Comparison of ENCODE assay signal across 26 cellular contexts in genomic region chr2:112491946-112492345, GRCh38.
"Had no signal": no experiment of that assay in that cellular context is flagged by ENCODE, and none has a peak within 500 bp of the region (broad histone marks: within the 10 kb centered on the region; RNA-seq: fewer than 3 reads in every experiment).

No MANE protein-coding gene starts in this region.

- H3K4me3 Mint-ChIP-seq: activated CD4-positive, alpha-beta memory T cell treated with anti-CD3 and anti-CD28 coated beads for 36 hours; activated CD4-positive, alpha-beta T cell treated with anti-CD3 and anti-CD28 coated beads, Interleukin-2, amount 10 ng/mL, durations not matched to agents 24 days and 14 days; activated naive CD4-positive, alpha-beta T cell treated with anti-CD3 and anti-CD28 coated beads, Interleukin-2, amount 10 ng/mL, durations not matched to agents 7 days and 5 days; activated naive CD8-positive, alpha-beta T cell treated with anti-CD3 and anti-CD28 coated beads, Interleukin-2, amount 10 ng/mL, durations not matched to agents 7 days and 5 days; activated T-helper 1 cell treated with anti-CD3 and anti-CD28 coated beads, Interleukin-12 subunit alpha, Interleukin-12 subunit beta, Interleukin-2, Interleukin-4 antibody, amounts not matched to agents 30 ng/mL and 10 ng/mL and 1 ng/mL, durations not matched to agents 14 hours and 24 hours and 36 hours; nephron; stimulated activated naive CD8-positive, alpha-beta T cell treated with anti-CD3 and anti-CD28 coated beads, Interleukin-15, Interleukin-2, amounts not matched to agents 100 ng/mL and 50 ng/mL, for 24 hours had no signal

- ATAC-seq: foreskin keratinocyte, left colon, sciatic nerve had no signal

- H3K4me3 ChIP-seq: esophagus muscularis mucosa, skin epidermis, tibial nerve had no signal

- H3K27me3 Mint-ChIP-seq: activated CD4-positive, alpha-beta memory T cell treated with anti-CD3 and anti-CD28 coated beads for 36 hours; activated CD4-positive, alpha-beta T cell treated with anti-CD3 and anti-CD28 coated beads, Interleukin-2, amount 10 ng/mL, durations not matched to agents 24 days and 14 days; activated naive CD4-positive, alpha-beta T cell treated with anti-CD3 and anti-CD28 coated beads, Interleukin-2, amount 10 ng/mL, durations not matched to agents 7 days and 5 days; activated naive CD8-positive, alpha-beta T cell treated with anti-CD3 and anti-CD28 coated beads, Interleukin-2, amount 10 ng/mL, durations not matched to agents 7 days and 5 days; stimulated activated naive CD8-positive, alpha-beta T cell treated with anti-CD3 and anti-CD28 coated beads, Interleukin-15, Interleukin-2, amounts not matched to agents 100 ng/mL and 50 ng/mL, for 24 hours had no signal

- FAIRE-seq: astrocyte had no signal

- H3K27me3 ChIP-seq: brain microvascular endothelial cell, esophagus muscularis mucosa, foreskin keratinocyte, tibial nerve had no signal

- H3K36me3 Mint-ChIP-seq: activated CD4-positive, alpha-beta memory T cell treated with anti-CD3 and anti-CD28 coated beads for 36 hours had no signal

- H3K27ac Mint-ChIP-seq: activated CD4-positive, alpha-beta memory T cell treated with anti-CD3 and anti-CD28 coated beads for 36 hours; activated CD4-positive, alpha-beta T cell treated with anti-CD3 and anti-CD28 coated beads, Interleukin-2, amount 10 ng/mL, durations not matched to agents 24 days and 14 days; activated naive CD4-positive, alpha-beta T cell treated with anti-CD3 and anti-CD28 coated beads, Interleukin-2, amount 10 ng/mL, durations not matched to agents 7 days and 5 days; activated naive CD8-positive, alpha-beta T cell treated with anti-CD3 and anti-CD28 coated beads, Interleukin-2, amount 10 ng/mL, durations not matched to agents 7 days and 5 days; activated T-helper 1 cell treated with anti-CD3 and anti-CD28 coated beads, Interleukin-12 subunit alpha, Interleukin-12 subunit beta, Interleukin-2, Interleukin-4 antibody, amounts not matched to agents 30 ng/mL and 10 ng/mL and 1 ng/mL, durations not matched to agents 14 hours and 24 hours and 36 hours; nephron; stimulated activated naive CD8-positive, alpha-beta T cell treated with anti-CD3 and anti-CD28 coated beads, Interleukin-15, Interleukin-2, amounts not matched to agents 100 ng/mL and 50 ng/mL, for 24 hours had no signal

- H3K27ac ChIP-seq: brain microvascular endothelial cell, esophagus muscularis mucosa, foreskin keratinocyte, tibial nerve had no signal

- H3K9me3 Mint-ChIP-seq: activated CD4-positive, alpha-beta memory T cell treated with anti-CD3 and anti-CD28 coated beads for 36 hours; activated CD4-positive, alpha-beta T cell treated with anti-CD3 and anti-CD28 coated beads, Interleukin-2, amount 10 ng/mL, durations not matched to agents 24 days and 14 days; activated naive CD4-positive, alpha-beta T cell treated with anti-CD3 and anti-CD28 coated beads, Interleukin-2, amount 10 ng/mL, durations not matched to agents 7 days and 5 days; activated naive CD8-positive, alpha-beta T cell treated with anti-CD3 and anti-CD28 coated beads, Interleukin-2, amount 10 ng/mL, durations not matched to agents 7 days and 5 days; activated T-helper 1 cell treated with anti-CD3 and anti-CD28 coated beads, Interleukin-12 subunit alpha, Interleukin-12 subunit beta, Interleukin-2, Interleukin-4 antibody, amounts not matched to agents 30 ng/mL and 10 ng/mL and 1 ng/mL, durations not matched to agents 14 hours and 24 hours and 36 hours; nephron; stimulated activated naive CD8-positive, alpha-beta T cell treated with anti-CD3 and anti-CD28 coated beads, Interleukin-15, Interleukin-2, amounts not matched to agents 100 ng/mL and 50 ng/mL, for 24 hours had no signal

- DNase-seq: activated CD4-positive, alpha-beta memory T cell treated with anti-CD3 and anti-CD28 coated beads for 36 hours; activated CD4-positive, CD25-positive, alpha-beta regulatory T cell treated with anti-CD3 and anti-CD28 coated beads, Interleukin-2, amount 50 U/mL, for 72 hours; activated CD8-positive, alpha-beta memory T cell treated with anti-CD3 and anti-CD28 coated beads, Interleukin-2, amount 50 U/mL, for 4 hours; activated gamma-delta T cell; activated naive CD4-positive, alpha-beta T cell treated with anti-CD3 and anti-CD28 coated beads, Interleukin-2, amount 10 ng/mL, durations not matched to agents 7 days and 5 days; activated naive CD8-positive, alpha-beta T cell treated with anti-CD3 and anti-CD28 coated beads, Interleukin-2, amount 10 ng/mL, durations not matched to agents 7 days and 5 days; activated T-cell treated with anti-CD3 and anti-CD28 coated beads, Interleukin-2, amount 50 U/mL, for 1 hour; brain microvascular endothelial cell; foreskin keratinocyte; glutamatergic neuron; islet precursor cell; left colon; mesendoderm; retina; stimulated activated CD4-positive, alpha-beta T cell treated with anti-CD3 and anti-CD28 coated beads, Interleukin-12 subunit alpha, Interleukin-12 subunit beta, amount 100 ng/mL, for 4 hours; stimulated activated CD4-positive, alpha-beta T cell treated with anti-CD3 and anti-CD28 coated beads, Interleukin-4, amount 100 ng/mL, for 1 hour; T-helper 2 cell had no signal
